ENCODE assay signal across 9 cellular contexts in the genomic region with DNA sequence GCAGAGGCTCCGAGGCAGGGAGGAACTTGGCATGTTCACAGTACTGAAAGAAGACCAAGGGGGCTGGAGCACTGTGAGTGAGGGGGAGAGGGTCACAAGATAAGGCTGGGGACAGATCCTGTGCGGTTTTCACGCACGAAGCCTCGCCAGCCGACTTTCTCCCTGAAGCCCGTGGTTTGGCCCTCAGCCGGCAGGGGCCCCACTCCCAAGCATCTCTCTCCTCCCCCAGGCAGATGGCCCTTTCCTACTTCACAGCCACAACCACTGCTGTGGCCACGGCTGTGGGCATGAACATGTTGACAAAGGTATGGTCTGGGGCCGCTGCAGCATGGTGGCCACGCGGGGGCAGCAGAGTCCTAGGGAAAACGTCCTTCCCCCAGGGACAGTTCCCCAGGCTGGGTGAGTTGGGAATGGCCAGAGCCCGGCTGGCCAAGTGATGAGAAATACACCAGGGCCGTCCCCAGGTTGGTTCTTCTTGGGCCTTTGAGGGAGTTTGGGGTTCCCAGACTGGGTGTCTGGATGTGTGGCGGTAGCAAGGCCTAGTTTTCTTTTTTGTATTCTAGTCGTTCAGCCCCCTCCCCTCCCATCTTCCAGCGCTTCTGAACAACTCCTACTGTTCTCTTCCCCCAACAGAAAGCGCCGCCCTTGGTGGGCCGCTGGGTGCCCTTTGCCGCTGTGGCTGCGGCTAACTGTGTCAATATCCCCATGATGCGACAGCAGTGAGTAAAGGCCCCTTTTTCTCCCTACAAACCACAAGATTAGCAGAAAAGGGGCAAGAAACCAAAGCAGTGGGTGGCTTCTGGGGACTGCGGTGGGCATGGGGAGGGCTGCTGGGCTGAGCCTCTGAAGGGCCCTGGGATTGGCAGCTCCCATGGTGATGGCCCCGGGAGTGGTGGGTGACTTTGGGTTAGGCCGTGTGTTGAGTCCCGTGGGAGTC. TPM values are rescaled to one million over a fixed set of nuclear protein-coding genes. Genes with fewer than 3 reads are reported as not detected.
DNase-seq lines count a peak whose midpoint lies in the region; ATAC-seq, FAIRE-seq and TF ChIP-seq lines count a peak whose summit lies in the region.
"Had no signal": no experiment of that assay in that cellular context is flagged by ENCODE, and none has a peak within 500 bp of the region (broad histone marks: within the 10 kb centered on the region; RNA-seq: fewer than 3 reads in every experiment).

No MANE protein-coding gene starts in this region.

- FAIRE-seq in G401.6 (lab: Jason Lieb, UNC) = peak; percentile 67
- FAIRE-seq: endometrium had no signal

- ATAC-seq in GM21619 (IDR thresholded peaks at IDR 0.05; ENCODE audit: unreplicated experiment) (no peak), HG03565 (IDR thresholded peaks at IDR 0.05; ENCODE audit: unreplicated experiment) (no peak)

- peaks cover 28% of the 10 kb centered on the region for H3K36me3 Mint-ChIP-seq in T-helper 2 cell treated with Interferon-gamma antibody and Interleukin-4, amounts not matched to agents 5 μg/mL and 100 μg/mL, for 36 hours (ENCODE audit: low read depth)

- H3K27ac ChIP-seq in Karpas-422 (ENCODE audit: low read length) (no peak overlapping the region), sigmoid colon (peak overlapping the region in 1 of 4 donors; percentile 2)

- H3K4me3 Mint-ChIP-seq in T-helper 2 cell treated with Interferon-gamma antibody and Interleukin-4, amounts not matched to agents 5 μg/mL and 100 μg/mL, for 36 hours = no peak overlapping the region

- intact Hi-C loops in sigmoid colon (cut with DNase I) = loop anchor here (1.0 to 10.0 kb wide), 4 partner anchors 108 to 515 kb away; partner anchors contain the start of genes CYP17A1 and RPEL1

- no peaks in the 10 kb centered on the region for H4K20me1 ChIP-seq in Karpas-422 (ENCODE audit: insufficient read depth, low read depth, low read length)

- TF ChIP-seq POLR2A in sigmoid colon (IDR thresholded peaks at IDR 0.05) = no peak

- H3K4me1 Mint-ChIP-seq in T-helper 2 cell treated with Interferon-gamma antibody and Interleukin-4, amounts not matched to agents 5 μg/mL and 100 μg/mL, for 36 hours (ENCODE audit: low read depth) = peaks cover 2% of the 10 kb centered on the region

- H3K4me1 ChIP-seq in Karpas-422 (ENCODE audit: low read length) (no peaks in the 10 kb centered on the region), sigmoid colon (peaks cover 0 to 11% (median 3%) of the 10 kb centered on the region in 4 donors)

- no peak for TF ChIP-seq EP300 in sigmoid colon (IDR thresholded peaks at IDR 0.05)

- H3K9me3 Mint-ChIP-seq in T-helper 2 cell treated with Interferon-gamma antibody and Interleukin-4, amounts not matched to agents 5 μg/mL and 100 μg/mL, for 36 hours = no peaks in the 10 kb centered on the region

- H3K36me3 ChIP-seq in Karpas-422 (ENCODE audit: insufficient read depth, low read length) (peaks cover 22% of the 10 kb centered on the region; the same call in 1 of the 2 replicates), sigmoid colon (peaks cover 0 to 22% (median 0%) of the 10 kb centered on the region in 4 donors)

- no peak overlapping the region for H3K27ac Mint-ChIP-seq in T-helper 2 cell treated with Interferon-gamma antibody and Interleukin-4, amounts not matched to agents 5 μg/mL and 100 μg/mL, for 36 hours

- H3K27me3 Mint-ChIP-seq in T-helper 2 cell treated with Interferon-gamma antibody and Interleukin-4, amounts not matched to agents 5 μg/mL and 100 μg/mL, for 36 hours (ENCODE audit: low read depth) = no peaks in the 10 kb centered on the region

- in situ Hi-C loops in astrocyte of the cerebellum (cut with HindIII; ENCODE audit: low sequenced_read_pairs) = no loop called here

- DNase-seq in Karpas-422 = peak; percentile 54
- DNase-seq in T-helper 2 cell treated with Interferon-gamma antibody and Interleukin-4, amounts not matched to agents 5 μg/mL and 100 μg/mL, for 36 hours (ENCODE audit: low spot score) = peak; percentile 30
- peak; percentile 60 for DNase-seq in astrocyte of the cerebellum (ENCODE audit: low read depth)
- peak; percentile 61 to 81 for DNase-seq in hippocampal formation (lab: John Stamatoyannopoulos, UW)
- peak; percentile 94 for DNase-seq in sigmoid colon

- H2AFZ ChIP-seq in Karpas-422 (ENCODE audit: low read length) = no peak overlapping the region

- H3K27me3 ChIP-seq in Karpas-422 (ENCODE audit: low read length) = no peaks in the 10 kb centered on the region
- no peaks in the 10 kb centered on the region for H3K27me3 ChIP-seq in sigmoid colon

- no peak overlapping the region for H3K4me3 ChIP-seq in Karpas-422 (ENCODE audit: low read length)
- no peak overlapping the region for H3K4me3 ChIP-seq in astrocyte of the cerebellum (ENCODE audit: low read depth, low read length)
- H3K4me3 ChIP-seq in sigmoid colon = no peak overlapping the region

- TF ChIP-seq CTCF in astrocyte of the cerebellum (IDR thresholded peaks at IDR 0.05; ENCODE audit: low read depth, low read length, missing control alignments) (peak; percentile 94), sigmoid colon (IDR thresholded peaks at IDR 0.05) (peak; percentile 89 to 92 (median 91))

- no peak overlapping the region for H3K9ac ChIP-seq in Karpas-422 (ENCODE audit: low read length)

- H3K79me2 ChIP-seq in Karpas-422 (ENCODE audit: low read length) = peaks cover 8% of the 10 kb centered on the region

- no peak overlapping the region for H3K4me2 ChIP-seq in Karpas-422 (ENCODE audit: low read depth, low read length, poor library complexity, severe bottlenecking)

- no peaks in the 10 kb centered on the region for H3K9me2 ChIP-seq in Karpas-422 (replicated peaks; ENCODE audit: insufficient read depth, low read length)

- H3K9me3 ChIP-seq in Karpas-422 (ENCODE audit: low read length) (no peaks in the 10 kb centered on the region), sigmoid colon (no peaks in the 10 kb centered on the region)

- WGBS in sigmoid colon, 2 donors = 60 to 63% methylated on average over 28 of the region's 28 CpGs

RNA-seq across cellular contexts. Expression of gene WBP1L, which starts 14.4 kb away (rescaled TPM):
- total RNA-seq in Karpas-422 (2014; rRNA removed; shearing (Covaris generic); ENCODE audit: low replicate concordance) = 34.8 and 43.0 TPM in 2 replicates
- 100 to 1,000 TPM in 2 of 4 donors, 10 to 100 TPM in 2; 83.8 to 148 (median 115) TPM for total RNA-seq in sigmoid colon
- polyA plus RNA-seq in sigmoid colon = 10 to 100 TPM; 22.9 to 39.3 (median 25.8) TPM

RNA-seq across cellular contexts. Expression of gene SFXN2, which starts 14.9 kb away (rescaled TPM):
- 10.2 and 25.8 TPM in 2 replicates for total RNA-seq in Karpas-422 (2014; rRNA removed; shearing (Covaris generic); ENCODE audit: low replicate concordance)
- total RNA-seq in sigmoid colon = 1 to 10 TPM in 2 of 4 donors, under 1 TPM in 2; 0.66 to 6.1 (median 1.5) TPM
- 10 to 100 TPM in 1 of 3 donors, 1 to 10 TPM in 2; 2.4 to 11.6 (median 3.0) TPM for polyA plus RNA-seq in sigmoid colon

RNA-seq across cellular contexts. Expression of gene ARL3, which starts 15.2 kb away (rescaled TPM):
- total RNA-seq in Karpas-422 (2014; rRNA removed; shearing (Covaris generic); ENCODE audit: low replicate concordance) = 4.6 and 6.6 TPM in 2 replicates
- 10 to 100 TPM in 2 of 4 donors, 1 to 10 TPM in 2; 7.3 to 12.0 (median 9.3) TPM for total RNA-seq in sigmoid colon
- polyA plus RNA-seq in sigmoid colon = 1 to 10 TPM; 4.6 to 8.4 (median 5.4) TPM

Comparison
In these comparisons a context has a peak if more than half of its experiments do, and no peak if none do; other contexts are left out.
1. DNase-seq: peak in every context shown above with its lines; median percentile 94 in sigmoid colon; 71 in hippocampal formation; 60 in astrocyte of the cerebellum; 54 in Karpas-422; 30 in T-helper 2 cell treated with Interferon-gamma antibody and Interleukin-4, amounts not matched to agents 5 μg/mL and 100 μg/mL, for 36 hours.